ENCODE assay signal across 26 cellular contexts in the genomic region with DNA sequence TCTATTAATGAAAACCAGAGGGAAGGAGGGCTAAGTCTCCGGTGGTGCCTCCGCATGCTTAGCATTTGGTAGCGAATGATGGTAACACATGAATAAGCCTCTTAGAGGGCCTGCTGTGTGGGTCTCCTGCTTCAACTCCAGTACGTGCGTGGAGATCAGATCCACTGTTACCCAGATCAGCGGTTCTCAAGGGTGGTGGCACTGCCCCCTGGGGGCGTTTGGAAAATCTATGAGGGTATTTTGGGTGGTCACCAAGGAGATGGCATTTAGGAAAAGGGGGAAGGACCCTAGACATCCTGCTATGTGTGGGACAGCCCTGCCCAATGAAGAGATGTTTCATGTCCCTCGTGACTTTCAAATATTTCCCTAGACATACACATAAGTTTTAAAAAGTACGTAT. TPM values are rescaled to one million over a fixed set of nuclear protein-coding genes. Genes with fewer than 3 reads are reported as not detected.
A peak's percentile ranks its signal among the peaks of the same experiment; 100 is the strongest.
DNase-seq lines count a peak whose midpoint lies in the region; ATAC-seq and TF ChIP-seq lines count a peak whose summit lies in the region.
"Had no signal": no experiment of that assay in that cellular context is flagged by ENCODE, and none has a peak within 500 bp of the region (broad histone marks: within the 10 kb centered on the region; RNA-seq: fewer than 3 reads in every experiment).

No MANE protein-coding gene starts in this region.

- no peaks in the 10 kb centered on the region for H3K4me1 ChIP-seq in left ventricle myocardium inferior
- H3K4me1 ChIP-seq: ascending aorta, uterus had no signal

- H3K27me3 ChIP-seq in left ventricle myocardium inferior (ENCODE audit: low read depth), result no peaks in the 10 kb centered on the region
- H3K27me3 ChIP-seq: ascending aorta, uterus had no signal

- intact Hi-C loops in left ventricle myocardium inferior (cut with micrococcal nuclease) (no loop called here), Right ventricle myocardium inferior (cut with DNase I) (loop anchor here (5.0 to 10.0 kb wide), 2 partner anchors 183 to 381 kb away; no protein-coding TSS in a partner anchor)

- TF ChIP-seq CTCF in left ventricle myocardium inferior (IDR thresholded peaks at IDR 0.05; ENCODE audit: borderline replicate concordance), result peak; percentile 22

- ATAC-seq in Right ventricle myocardium inferior, result no peak
- ATAC-seq in HG02588 (IDR thresholded peaks at IDR 0.05; ENCODE audit: unreplicated experiment), result no peak
- ATAC-seq in GM18868 (IDR thresholded peaks at IDR 0.05; ENCODE audit: unreplicated experiment), result no peak
- ATAC-seq in GM19324 (IDR thresholded peaks at IDR 0.05; ENCODE audit: low FRiP score, unreplicated experiment), result no peak
- ATAC-seq: activated naive CD4-positive, alpha-beta T cell treated with anti-CD3 and anti-CD28 coated beads, Interleukin-2, amount 50 U/mL, for 72 hours; PC-3; WTC11 had no signal

- H3K27ac ChIP-seq in left ventricle myocardium inferior (replicated peaks), result no peak overlapping the region
- H3K27ac ChIP-seq: ascending aorta, thoracic aorta, uterus had no signal

- H3K36me3 ChIP-seq in left ventricle myocardium inferior, result no peaks in the 10 kb centered on the region
- H3K36me3 ChIP-seq: ascending aorta, thoracic aorta, uterus had no signal

- H3K4me3 ChIP-seq in left ventricle myocardium inferior, result no peak overlapping the region
- H3K4me3 ChIP-seq: ascending aorta, thoracic aorta, uterus had no signal

- no peak for DNase-seq in left ventricle myocardium inferior
- no peak for DNase-seq in Right ventricle myocardium inferior (ENCODE audit: missing footprints)
- peak; percentile 56 for DNase-seq in NAMALWA (ENCODE audit: low spot score)
- peak; percentile 49 for DNase-seq in islet precursor cell
- no peak for DNase-seq in NCI-H1092 (lab: John Stamatoyannopoulos, UW)
- DNase-seq: activated CD8-positive, alpha-beta memory T cell treated with anti-CD3 and anti-CD28 coated beads, Interleukin-2, amount 50 U/mL, for 48 hours; Caco-2; caudate nucleus; dermis blood vessel endothelial cell; kidney glomerular epithelial cell; mesenchymal stem cell; NCI-H1048; NCI-H187 treated with DMSO at 0.1 percent for 48 hours; NCI-H748 treated with DMSO at 0.1 percent for 48 hours; occipital lobe; PC-3; SHP77 treated with DMSO at 0.1 percent for 48 hours; T1000; uterus had no signal

- no peaks in the 10 kb centered on the region for H3K9me3 ChIP-seq in left ventricle myocardium inferior (replicated peaks)
- H3K9me3 ChIP-seq: ascending aorta, Caco-2, thoracic aorta, uterus had no signal

RNA-seq across cellular contexts. Expression of a gene that starts 57.1 kb away (rescaled TPM):
- total RNA-seq in left ventricle myocardium inferior, result 61.3 TPM
- 65.9 TPM for total RNA-seq in Right ventricle myocardium inferior

Comparison
In these comparisons a context has a peak if more than half of its experiments do, and no peak if none do; other contexts are left out.
1. DNase-seq: peak in NAMALWA (single experiment) and islet precursor cell (single experiment); none in left ventricle myocardium inferior (single experiment), Right ventricle myocardium inferior (single experiment) and NCI-H1092 (single experiment).